In the genomic region with DNA sequence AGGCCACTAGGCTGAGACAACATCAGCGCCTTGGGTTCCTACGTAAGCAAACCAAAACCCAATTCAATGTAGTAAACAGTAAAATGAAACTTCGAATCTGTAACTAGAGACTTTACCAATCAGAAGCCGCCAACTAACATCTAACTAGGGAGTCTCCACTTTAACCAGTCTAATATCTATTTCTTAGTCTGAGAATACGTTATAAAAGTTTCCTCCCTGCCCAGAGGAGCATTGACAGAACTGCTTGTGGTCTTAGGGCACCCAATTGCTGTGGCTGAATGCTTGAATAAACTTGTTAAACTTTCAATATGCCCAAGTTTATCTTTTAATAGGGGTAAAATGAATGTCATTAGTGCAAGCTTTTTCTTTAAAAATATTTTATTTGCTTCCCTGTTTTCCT, we compare ENCODE assay signal across 34 cellular contexts. TPM values are rescaled to one million over a fixed set of nuclear protein-coding genes. Genes with fewer than 3 reads are reported as not detected.
"Had no signal": no experiment of that assay in that cellular context is flagged by ENCODE, and none has a peak within 500 bp of the region (broad histone marks: within the 10 kb centered on the region; RNA-seq: fewer than 3 reads in every experiment).

No MANE protein-coding gene starts in this region.

- DNase-seq: activated CD4-positive, alpha-beta T cell treated with anti-CD3 and anti-CD28 coated beads for 1 hour; activated CD4-positive, alpha-beta T cell treated with anti-CD3 and anti-CD28 coated beads for 48 hours; activated CD4-positive, CD25-positive, alpha-beta regulatory T cell; activated CD8-positive, alpha-beta T cell treated with anti-CD3 and anti-CD28 coated beads for 36 hours; activated effector memory CD4-positive, alpha-beta T cell treated with anti-CD3 and anti-CD28 coated beads, Interleukin-2, amount 50 U/mL, for 16 hours; activated naive CD4-positive, alpha-beta T cell; activated naive CD4-positive, alpha-beta T cell treated with anti-CD3 and anti-CD28 coated beads, Interleukin-2, amount 50 U/mL, for 16 hours; activated naive CD8-positive, alpha-beta T cell treated with anti-CD3 and anti-CD28 coated beads for 36 hours; activated T-cell treated with anti-CD3 and anti-CD28 coated beads, Interleukin-2, amount 50 U/mL, for 1 hour; activated T-cell treated with anti-CD3 and anti-CD28 coated beads, Interleukin-2, amount 50 U/mL, for 72 hours; amniotic stem cell; aorta; brain microvascular endothelial cell; central memory CD4-positive, alpha-beta T cell; MG63; NCI-H1048; NCI-H1105 treated with DMSO at 0.1 percent for 48 hours; NCI-H1436; NCI-H1694; NCI-H2029; NCI-H226; NCI-H524 treated with DMSO at 0.1 percent for 48 hours; Peyer's patch; SIG-M5; T-helper 1 cell; T-helper 2 cell; T-helper 9 cell; WERI-Rb-1 had no signal

- H3K27me3 Mint-ChIP-seq: activated CD8-positive, alpha-beta T cell treated with anti-CD3 and anti-CD28 coated beads for 36 hours; activated T-helper 17 cell treated with anti-CD3 and anti-CD28 coated beads, Interleukin-2, amount 50 U/mL, for 72 hours had no signal

- H3K27ac Mint-ChIP-seq: activated CD8-positive, alpha-beta T cell treated with anti-CD3 and anti-CD28 coated beads for 36 hours; activated naive CD8-positive, alpha-beta T cell treated with anti-CD3 and anti-CD28 coated beads for 36 hours; activated T-cell treated with anti-CD3 and anti-CD28 coated beads, Interleukin-2, amount 50 U/mL, for 72 hours; activated T-helper 17 cell treated with anti-CD3 and anti-CD28 coated beads, Interleukin-2, amount 50 U/mL, for 72 hours had no signal

- FAIRE-seq: colon had no signal

- H3K36me3 ChIP-seq: brain microvascular endothelial cell, MG63, Peyer's patch, WERI-Rb-1 had no signal

- H3K9me3 Mint-ChIP-seq: activated CD8-positive, alpha-beta T cell treated with anti-CD3 and anti-CD28 coated beads for 36 hours; activated naive CD8-positive, alpha-beta T cell treated with anti-CD3 and anti-CD28 coated beads for 36 hours; activated T-cell treated with anti-CD3 and anti-CD28 coated beads, Interleukin-2, amount 50 U/mL, for 72 hours; activated T-helper 17 cell treated with anti-CD3 and anti-CD28 coated beads, Interleukin-2, amount 50 U/mL, for 72 hours had no signal

- H3K4me1 Mint-ChIP-seq: activated naive CD8-positive, alpha-beta T cell treated with anti-CD3 and anti-CD28 coated beads for 36 hours; activated T-helper 17 cell treated with anti-CD3 and anti-CD28 coated beads, Interleukin-2, amount 50 U/mL, for 72 hours had no signal

- H3K27me3 ChIP-seq: brain microvascular endothelial cell, MG63, Peyer's patch had no signal

- H3K4me3 Mint-ChIP-seq: activated CD8-positive, alpha-beta T cell treated with anti-CD3 and anti-CD28 coated beads for 36 hours; activated naive CD8-positive, alpha-beta T cell treated with anti-CD3 and anti-CD28 coated beads for 36 hours; activated T-cell treated with anti-CD3 and anti-CD28 coated beads, Interleukin-2, amount 50 U/mL, for 72 hours; activated T-helper 17 cell treated with anti-CD3 and anti-CD28 coated beads, Interleukin-2, amount 50 U/mL, for 72 hours had no signal

- ATAC-seq: activated CD8-positive, alpha-beta T cell treated with anti-CD3 and anti-CD28 coated beads for 36 hours; activated T-cell treated with anti-CD3 and anti-CD28 coated beads, Interleukin-2, amount 50 U/mL, for 72 hours; activated T-helper 17 cell treated with anti-CD3 and anti-CD28 coated beads, Interleukin-2, amount 50 U/mL, for 72 hours; Right ventricle myocardium inferior; SK-N-SH treated with all-trans-retinoic acid at 6 μM for 48 hours had no signal

- H3K36me3 Mint-ChIP-seq: activated naive CD8-positive, alpha-beta T cell treated with anti-CD3 and anti-CD28 coated beads for 36 hours had no signal

- H3K4me3 ChIP-seq: MG63, Peyer's patch had no signal

- H3K9me3 ChIP-seq: MG63, Peyer's patch had no signal

- H3K27ac ChIP-seq: brain microvascular endothelial cell, Peyer's patch, RWPE1, WERI-Rb-1 had no signal

RNA-seq across cellular contexts. Expression of a gene that starts 4.3 kb away (rescaled TPM):
- total RNA-seq: activated CD8-positive, alpha-beta memory T cell treated with anti-CD3 and anti-CD28 coated beads for 36 hours; activated CD8-positive, alpha-beta T cell treated with anti-CD3 and anti-CD28 coated beads for 36 hours; activated naive CD8-positive, alpha-beta T cell treated with anti-CD3 and anti-CD28 coated beads for 36 hours; activated T-cell treated with anti-CD3 and anti-CD28 coated beads, Interleukin-2, amount 50 U/mL, for 72 hours; activated T-helper 17 cell treated with anti-CD3 and anti-CD28 coated beads, Interleukin-2, amount 50 U/mL, for 72 hours had no signal
